18 cellular contexts compared by ENCODE assay signal in genomic region chr4:103451341-103451740, GRCh38.
DNase-seq lines count a peak whose midpoint lies in the region; ATAC-seq, FAIRE-seq and TF ChIP-seq lines count a peak whose summit lies in the region.
"Had no signal": no experiment of that assay in that cellular context is flagged by ENCODE, and none has a peak within 500 bp of the region (broad histone marks: within the 10 kb centered on the region; RNA-seq: fewer than 3 reads in every experiment).

No MANE protein-coding gene starts in this region.

- H3K27me3 ChIP-seq in PC-9 (ENCODE audit: insufficient read depth, low read depth): no peaks in the 10 kb centered on the region
- H3K27me3 ChIP-seq: BE2C had no signal

- TF ChIP-seq RAD21 in Ishikawa (IDR thresholded peaks at IDR 0.05; ENCODE audit: low read depth): no peak

- H3K9me2 ChIP-seq in PC-9 (ENCODE audit: insufficient read depth): no peaks in the 10 kb centered on the region

- 0 out of 2 replicates have a peak, but pooled peaks cover 9% of the 10 kb centered on the region for H3F3A ChIP-seq in PC-9 (ENCODE audit: insufficient read depth, low read depth)

- H3K27ac Mint-ChIP-seq in activated naive CD4-positive, alpha-beta T cell treated with anti-CD3 and anti-CD28 coated beads for 36 hours: no peak overlapping the region
- H3K27ac Mint-ChIP-seq: CD4-positive, alpha-beta memory T cell had no signal

- H2AFZ ChIP-seq in PC-9: no peak overlapping the region; the same call in 1 of the 2 replicates

- FAIRE-seq in urothelium cell line (lab: Jason Lieb, UNC): no peak

- peaks cover 10% of the 10 kb centered on the region for H3K4me1 ChIP-seq in PC-9 (replicated peaks; ENCODE audit: insufficient read depth)
- H3K4me1 ChIP-seq: BE2C had no signal

- H3K4me2 ChIP-seq in PC-9: peak overlapping the region; percentile 66

- peak overlapping the region; percentile 55 for H3K27ac ChIP-seq in PC-9

- no peaks in the 10 kb centered on the region for H3K4me1 Mint-ChIP-seq in activated naive CD4-positive, alpha-beta T cell treated with anti-CD3 and anti-CD28 coated beads for 36 hours (ENCODE audit: low read depth)
- H3K4me1 Mint-ChIP-seq: CD4-positive, alpha-beta memory T cell had no signal

- no peak for ATAC-seq in GM19351 (IDR thresholded peaks at IDR 0.05; ENCODE audit: unreplicated experiment)
- no peak for ATAC-seq in HG02678 (IDR thresholded peaks at IDR 0.05; ENCODE audit: unreplicated experiment)
- ATAC-seq: Panc1, SK-N-SH treated with all-trans-retinoic acid at 6 μM for 48 hours had no signal

- peaks cover 2% of the 10 kb centered on the region for H3K9me3 Mint-ChIP-seq in activated naive CD4-positive, alpha-beta T cell treated with anti-CD3 and anti-CD28 coated beads for 36 hours

- POLR2A ChIA-PET in PC-9 (lab: Charles Lee; ENCODE audit: unreplicated experiment): no interaction called here

- peak overlapping the region; percentile 35; the same call in 1 of the 2 replicates for H3K4me3 ChIP-seq in PC-9

- H3K9me3 ChIP-seq in PC-9 (ENCODE audit: insufficient read depth, low read depth): no peaks in the 10 kb centered on the region
- H3K9me3 ChIP-seq: BE2C had no signal

- no peaks in the 10 kb centered on the region for H4K20me1 ChIP-seq in PC-9 (ENCODE audit: insufficient read depth)

- no peaks in the 10 kb centered on the region for H3K36me3 Mint-ChIP-seq in activated naive CD4-positive, alpha-beta T cell treated with anti-CD3 and anti-CD28 coated beads for 36 hours (ENCODE audit: low read depth)
- H3K36me3 Mint-ChIP-seq: CD4-positive, alpha-beta memory T cell had no signal

- H3K27me3 Mint-ChIP-seq in activated naive CD4-positive, alpha-beta T cell treated with anti-CD3 and anti-CD28 coated beads for 36 hours (ENCODE audit: low read depth): no peaks in the 10 kb centered on the region
- H3K27me3 Mint-ChIP-seq: CD4-positive, alpha-beta memory T cell had no signal

- TF ChIP-seq EP300 in Ishikawa (IDR thresholded peaks at IDR 0.05; ENCODE audit: borderline replicate concordance): peak; percentile 96

- no peaks in the 10 kb centered on the region for H3K79me2 ChIP-seq in PC-9 (ENCODE audit: low read depth)

- BruUV-seq in PC-9 (replicated peaks; lab: Mats Ljungman, UMichigan): no TSS peak

- intact Hi-C loops in PC-9 (cut with micrococcal nuclease; ENCODE audit: unreplicated experiment): loop anchor here (2.0 kb wide), 1 partner anchor 41 kb away; no protein-coding TSS in a partner anchor
- intact Hi-C loops in activated naive CD4-positive, alpha-beta T cell treated with anti-CD3 and anti-CD28 coated beads for 36 hours (cut with micrococcal nuclease): no loop called here

- peak; percentile 8 to 91 for DNase-seq in PC-9
- DNase-seq in iPS-NIHi11 (ENCODE audit: low spot score): peak; percentile 12
- peak; percentile 11 for DNase-seq in urothelium cell line (ENCODE audit: low spot score)
- DNase-seq in activated naive CD4-positive, alpha-beta T cell treated with anti-CD3 and anti-CD28 coated beads for 36 hours: no peak
- DNase-seq: BE2C; CD4-positive, alpha-beta memory T cell; H7; Kasumi-1; MV-4-11; NCI-H1436; NCI-H2029 treated with DMSO at 0.1 percent for 48 hours; NCI-H2227 treated with DMSO at 0.1 percent for 48 hours; SHP77 had no signal

- no peak for TF ChIP-seq CTCF in PC-9 (conservative IDR thresholded peaks at IDR 0.05)

- CTCF ChIA-PET in PC-9 (lab: Charles Lee): no interaction called here
- CTCF ChIA-PET in activated naive CD4-positive, alpha-beta T cell treated with anti-CD3 and anti-CD28 coated beads for 36 hours (lab: Charles Lee): no interaction called here

- no peak overlapping the region for H3K4me3 Mint-ChIP-seq in activated naive CD4-positive, alpha-beta T cell treated with anti-CD3 and anti-CD28 coated beads for 36 hours
- H3K4me3 Mint-ChIP-seq: CD4-positive, alpha-beta memory T cell had no signal

- no peaks in the 10 kb centered on the region for H3K36me3 ChIP-seq in PC-9 (ENCODE audit: low read depth)
- H3K36me3 ChIP-seq: BE2C had no signal

TF ChIP-seq in Ishikawa, 13 proteins besides CTCF, POLR2A, EP300 and RAD21:
- peak; percentile 64; the same call in 1 of the 2 replicates for TF ChIP-seq CEBPB (IDR thresholded peaks at IDR 0.05)
- TF ChIP-seq NFIC (IDR thresholded peaks at IDR 0.05): peak; percentile 80
- TF ChIP-seq, protein P1, sequence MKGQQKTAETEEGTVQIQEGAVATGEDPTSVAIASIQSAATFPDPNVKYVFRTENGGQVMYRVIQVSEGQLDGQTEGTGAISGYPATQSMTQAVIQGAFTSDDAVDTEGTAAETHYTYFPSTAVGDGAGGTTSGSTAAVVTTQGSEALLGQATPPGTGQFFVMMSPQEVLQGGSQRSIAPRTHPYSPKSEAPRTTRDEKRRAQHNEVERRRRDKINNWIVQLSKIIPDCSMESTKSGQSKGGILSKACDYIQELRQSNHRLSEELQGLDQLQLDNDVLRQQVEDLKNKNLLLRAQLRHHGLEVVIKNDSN (IDR thresholded peaks at IDR 0.05): 0 out of 2 replicates have a peak, but pooled peaks have one; percentile 13
- no peak for TF ChIP-seq CREB1 (IDR thresholded peaks at IDR 0.05; ENCODE audit: low read depth)
- TF ChIP-seq ZBTB7A (IDR thresholded peaks at IDR 0.05; ENCODE audit: low read depth): no peak
- peak; percentile 31; the same call in 1 of the 2 replicates for TF ChIP-seq YY1 (IDR thresholded peaks at IDR 0.05; ENCODE audit: low read depth)
- TF ChIP-seq, protein P2, sequence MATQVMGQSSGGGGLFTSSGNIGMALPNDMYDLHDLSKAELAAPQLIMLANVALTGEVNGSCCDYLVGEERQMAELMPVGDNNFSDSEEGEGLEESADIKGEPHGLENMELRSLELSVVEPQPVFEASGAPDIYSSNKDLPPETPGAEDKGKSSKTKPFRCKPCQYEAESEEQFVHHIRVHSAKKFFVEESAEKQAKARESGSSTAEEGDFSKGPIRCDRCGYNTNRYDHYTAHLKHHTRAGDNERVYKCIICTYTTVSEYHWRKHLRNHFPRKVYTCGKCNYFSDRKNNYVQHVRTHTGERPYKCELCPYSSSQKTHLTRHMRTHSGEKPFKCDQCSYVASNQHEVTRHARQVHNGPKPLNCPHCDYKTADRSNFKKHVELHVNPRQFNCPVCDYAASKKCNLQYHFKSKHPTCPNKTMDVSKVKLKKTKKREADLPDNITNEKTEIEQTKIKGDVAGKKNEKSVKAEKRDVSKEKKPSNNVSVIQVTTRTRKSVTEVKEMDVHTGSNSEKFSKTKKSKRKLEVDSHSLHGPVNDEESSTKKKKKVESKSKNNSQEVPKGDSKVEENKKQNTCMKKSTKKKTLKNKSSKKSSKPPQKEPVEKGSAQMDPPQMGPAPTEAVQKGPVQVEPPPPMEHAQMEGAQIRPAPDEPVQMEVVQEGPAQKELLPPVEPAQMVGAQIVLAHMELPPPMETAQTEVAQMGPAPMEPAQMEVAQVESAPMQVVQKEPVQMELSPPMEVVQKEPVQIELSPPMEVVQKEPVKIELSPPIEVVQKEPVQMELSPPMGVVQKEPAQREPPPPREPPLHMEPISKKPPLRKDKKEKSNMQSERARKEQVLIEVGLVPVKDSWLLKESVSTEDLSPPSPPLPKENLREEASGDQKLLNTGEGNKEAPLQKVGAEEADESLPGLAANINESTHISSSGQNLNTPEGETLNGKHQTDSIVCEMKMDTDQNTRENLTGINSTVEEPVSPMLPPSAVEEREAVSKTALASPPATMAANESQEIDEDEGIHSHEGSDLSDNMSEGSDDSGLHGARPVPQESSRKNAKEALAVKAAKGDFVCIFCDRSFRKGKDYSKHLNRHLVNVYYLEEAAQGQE (IDR thresholded peaks at IDR 0.05; ENCODE audit: low read depth): no peak
- no peak for TF ChIP-seq TAF1 (IDR thresholded peaks at IDR 0.05; ENCODE audit: low read depth)
- peak; percentile 92 for TF ChIP-seq TEAD4 (IDR thresholded peaks at IDR 0.05)
- no peak for TF ChIP-seq EGR1 (IDR thresholded peaks at IDR 0.05)
- peak; percentile 47; the same call in 1 of the 2 replicates for TF ChIP-seq MAX (IDR thresholded peaks at IDR 0.05)
- TF ChIP-seq FOXM1 (IDR thresholded peaks at IDR 0.05; ENCODE audit: borderline replicate concordance, low read depth): peak; percentile 93; the same call in 1 of the 2 replicates
- peak; percentile 92 for TF ChIP-seq TCF12 (IDR thresholded peaks at IDR 0.05; ENCODE audit: low read depth)
